1 cellular context compared by ENCODE assay signal in genomic region chr20:57400262-57400701, GRCh38.
TF ChIP-seq lines count a peak whose summit lies in the region.

No MANE protein-coding gene starts in this region.

TF ChIP-seq in HepG2, 621 proteins besides CTCF, POLR2A, EP300 and RAD21:
- peak; percentile 62; the same call in 1 of the 2 replicates for TF ChIP-seq ZNF552 (CRISPR knock-in tag; IDR thresholded peaks at IDR 0.05; ENCODE audit: borderline replicate concordance)
- 0 out of 2 replicates have a peak, but pooled peaks have one; percentile 22 for TF ChIP-seq THAP7 (CRISPR knock-in tag; IDR thresholded peaks at IDR 0.05)
- TF ChIP-seq AGO2 (optimal IDR thresholded peaks at IDR 0.05; ENCODE audit: low read depth, low read length): peak; percentile 15
- no peak for TF ChIP-seq ZNF496 (CRISPR knock-in tag; IDR thresholded peaks at IDR 0.05; ENCODE audit: insufficient replicate concordance)
